In genomic region chr14:64758025-64758521, GRCh38 we compare ENCODE assay signal across 9 cellular contexts. TPM values are rescaled to one million over a fixed set of nuclear protein-coding genes. Genes with fewer than 3 reads are reported as not detected.
DNase-seq lines count a peak whose midpoint lies in the region; ATAC-seq and TF ChIP-seq lines count a peak whose summit lies in the region.
"Had no signal": no experiment of that assay in that cellular context is flagged by ENCODE, and none has a peak within 500 bp of the region (broad histone marks: within the 10 kb centered on the region; RNA-seq: fewer than 3 reads in every experiment).

No MANE protein-coding gene starts in this region.

- H3K36me3 ChIP-seq in HUES48 (ENCODE audit: control insufficient read depth, insufficient read depth, low read length) (no peaks in the 10 kb centered on the region), ascending aorta (no peaks in the 10 kb centered on the region), iPS-15b (ENCODE audit: control insufficient read depth, insufficient read depth, low read length) (no peaks in the 10 kb centered on the region), spleen (no peaks in the 10 kb centered on the region)

- intact Hi-C loops in ascending aorta (cut with DNase I), result no loop called here
- intact Hi-C loops in spleen (cut with DNase I; ENCODE audit: low total_unique reads), result no loop called here

- WGBS in spleen, 5 donors, result 71 to 88% (median 73%) methylated on average over 3 of the region's 3 CpGs

- peak overlapping the region; percentile 34 for H3K27ac ChIP-seq in HUES48 (ENCODE audit: low read depth, low read length)
- peak overlapping the region; percentile 58 to 61 for H3K27ac ChIP-seq in ascending aorta
- H3K27ac ChIP-seq in spleen, result peak overlapping the region; percentile 3 to 68 (median 46)
- no peak overlapping the region for H3K27ac ChIP-seq in substantia nigra (ENCODE audit: low read depth, low read length, poor library complexity, severe bottlenecking)

- DNase-seq in ascending aorta (ENCODE audit: low spot score in 2 of 2) (no peak), spleen (peak; percentile 72), substantia nigra (lab: John Stamatoyannopoulos, UW) (no peak), GM03348 (ENCODE audit: low spot score) (no peak)

- H3K27me3 ChIP-seq in HUES48 (ENCODE audit: control insufficient read depth, insufficient read depth, low read length), result 0 out of 2 replicates have a peak, but pooled peaks cover 3% of the 10 kb centered on the region
- H3K27me3 ChIP-seq in ascending aorta, result no peaks in the 10 kb centered on the region
- H3K27me3 ChIP-seq in iPS-15b (ENCODE audit: control insufficient read depth, insufficient read depth, low read length), result peaks cover 3% of the 10 kb centered on the region
- peaks cover 0 to 12% (median 0%) of the 10 kb centered on the region in 7 donors for H3K27me3 ChIP-seq in spleen (replicated peaks in 1 of 7)

- no peak overlapping the region for H3K4me3 ChIP-seq in HUES48 (ENCODE audit: low read depth, low read length)
- H3K4me3 ChIP-seq in ascending aorta, result no peak overlapping the region
- no peak overlapping the region for H3K4me3 ChIP-seq in iPS-15b (ENCODE audit: low read depth, low read length)
- no peak overlapping the region for H3K4me3 ChIP-seq in spleen

- H3K4me1 ChIP-seq in HUES48 (ENCODE audit: control insufficient read depth, insufficient read depth, low read length) (peaks cover 21% of the 10 kb centered on the region), ascending aorta (peaks cover 20 to 43% of the 10 kb centered on the region in 2 donors), iPS-15b (ENCODE audit: control insufficient read depth, insufficient read depth, low read length) (peaks cover 6% of the 10 kb centered on the region), spleen (peaks cover 12 to 80% (median 49%) of the 10 kb centered on the region in 6 donors)

- H3K9ac ChIP-seq in HUES48 (ENCODE audit: low read depth, low read length) (no peak overlapping the region), iPS-15b (ENCODE audit: low read depth, low read length) (peak overlapping the region; percentile 26)

- ATAC-seq in GM19324 (IDR thresholded peaks at IDR 0.05; ENCODE audit: low FRiP score, unreplicated experiment), result no peak
- no peak for ATAC-seq in GM19397 (IDR thresholded peaks at IDR 0.05; ENCODE audit: unreplicated experiment)
- ATAC-seq: activated naive CD4-positive, alpha-beta T cell treated with anti-CD3 and anti-CD28 coated beads, Interleukin-2, amount 50 U/mL, for 72 hours had no signal

- TF ChIP-seq CTCF in ascending aorta (IDR thresholded peaks at IDR 0.05) (no peak), spleen (IDR thresholded peaks at IDR 0.05 in 8 of 11, conservative IDR thresholded peaks at IDR 0.05 in 3 of 11) (no peak)

- H3K9me3 ChIP-seq in HUES48 (ENCODE audit: control insufficient read depth, insufficient read depth, low read length), result no peaks in the 10 kb centered on the region
- H3K9me3 ChIP-seq in ascending aorta, result no peaks in the 10 kb centered on the region
- no peaks in the 10 kb centered on the region for H3K9me3 ChIP-seq in iPS-15b (ENCODE audit: control insufficient read depth, insufficient read depth, low read length)
- no peaks in the 10 kb centered on the region for H3K9me3 ChIP-seq in spleen

- TF ChIP-seq POLR2A in spleen (IDR thresholded peaks at IDR 0.05), result no peak

RNA-seq across cellular contexts. Expression of gene PLEKHG3, which starts 53.8 kb away (rescaled TPM):
- total RNA-seq in ascending aorta (134 TPM), spleen (10 to 100 TPM; 31.5 to 77.7 (median 56.2) TPM)
- 10 to 100 TPM in 2 of 3 donors, 1 to 10 TPM in 1; 4.5 to 17.1 (median 12.3) TPM for polyA plus RNA-seq in spleen
